8 cellular contexts compared by ENCODE assay signal in the genomic region with DNA sequence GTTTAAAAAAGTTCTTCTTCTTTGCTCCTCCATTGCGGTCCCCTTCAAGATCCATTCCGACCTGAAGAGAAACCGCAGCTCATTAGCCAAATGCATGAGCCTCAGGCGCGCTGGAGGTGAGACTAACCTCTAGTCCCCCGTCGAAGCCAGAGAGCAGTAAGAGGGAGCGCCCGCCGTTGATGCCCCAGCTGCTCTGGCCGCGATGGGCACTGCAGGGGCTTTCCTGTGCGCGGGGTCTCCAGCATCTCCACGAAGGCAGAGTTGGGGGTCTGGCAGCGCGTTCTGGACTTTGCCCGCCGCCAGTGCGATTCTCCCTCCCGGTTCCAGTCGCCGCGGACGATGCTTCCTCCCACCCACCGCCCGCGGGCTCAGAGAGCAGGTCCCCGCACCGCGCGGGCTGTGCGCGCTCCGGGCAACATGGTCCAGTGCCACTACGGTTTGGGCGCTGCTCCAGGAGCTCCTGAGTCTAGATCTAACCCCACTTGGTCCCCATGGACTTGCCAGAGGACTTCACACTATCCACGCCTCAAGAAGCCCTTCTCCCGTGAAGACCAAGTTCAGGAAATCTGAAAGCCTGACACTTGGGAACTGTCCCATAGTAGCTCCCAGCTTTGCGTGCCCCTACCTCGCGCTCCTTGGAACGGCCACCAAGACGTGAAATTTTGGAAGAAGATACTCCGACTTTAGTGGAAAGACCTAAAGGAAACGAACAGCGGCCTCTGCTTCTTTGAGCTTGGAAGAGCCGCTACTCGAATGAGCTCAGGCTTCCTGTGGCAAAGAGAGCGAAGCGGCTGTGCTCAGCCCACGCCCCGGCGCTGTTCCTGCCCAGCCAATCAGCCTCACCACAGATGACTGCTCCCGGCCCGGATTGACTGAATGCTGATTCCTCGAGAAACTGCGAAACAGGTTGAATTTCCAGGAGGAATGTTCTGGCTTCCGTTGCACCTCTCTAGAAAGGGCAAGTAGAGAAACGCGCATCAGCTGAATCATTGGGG. TPM values are rescaled to one million over a fixed set of nuclear protein-coding genes. Genes with fewer than 3 reads are reported as not detected.
DNase-seq lines count a peak whose midpoint lies in the region; ATAC-seq and TF ChIP-seq lines count a peak whose summit lies in the region.

Gene ABCB1, minus strand, starts transcription at position 755 of the 995 bp plus-strand sequence. Its CDS starts 700 bp downstream, at position 55.

- H3K4me3 Mint-ChIP-seq in osteocyte (ENCODE audit: unreplicated experiment) = peak within 1 kb of the TSS; percentile 60
- peak within 1 kb of the TSS; percentile 84 for H3K4me3 Mint-ChIP-seq in type B pancreatic cell

- peak within 1 kb of the TSS; percentile 67 to 89 (median 83) for H3K27ac ChIP-seq in Peyer's patch

- TF ChIP-seq CTCF in Peyer's patch (IDR thresholded peaks at IDR 0.05) = no peak
- TF ChIP-seq CTCF in osteocyte (IDR thresholded peaks at IDR 0.05) = no peak
- no peak for TF ChIP-seq CTCF in type B pancreatic cell (conservative IDR thresholded peaks at IDR 0.05)

- H3K27me3 ChIP-seq in Peyer's patch = no peaks in the 10 kb centered on the region

- H3K9me3 ChIP-seq in Peyer's patch = no peaks in the 10 kb centered on the region

- intact Hi-C loops in Right ventricle myocardium superior (cut with DNase I) = no loop called here

- no peaks in the 10 kb centered on the region for H3K36me3 ChIP-seq in Peyer's patch

- no peaks in the 10 kb centered on the region for H3K36me3 Mint-ChIP-seq in osteocyte (ENCODE audit: unreplicated experiment)
- H3K36me3 Mint-ChIP-seq in type B pancreatic cell = no peaks in the 10 kb centered on the region

- H3K4me1 ChIP-seq in Peyer's patch = peaks cover 0 to 21% (median 0%) of the 10 kb centered on the region in 4 donors

- H3K27ac Mint-ChIP-seq in osteocyte (ENCODE audit: unreplicated experiment) (no peak within 1 kb of the TSS), type B pancreatic cell (no peak within 1 kb of the TSS)

- DNase-seq in NCI-H748 (lab: John Stamatoyannopoulos, UW; ENCODE audit: unreplicated experiment) (peak; percentile 47), NCI-H748 treated with DMSO at 0.1 percent for 48 hours (lab: John Stamatoyannopoulos, UW) (no peak), Peyer's patch (peak; percentile 67 to 92 (median 87)), Right ventricle myocardium superior (peak; percentile 50), osteocyte (ENCODE audit: extremely low spot score, unreplicated experiment) (peak; percentile 84), type B pancreatic cell (ENCODE audit: extremely low spot score, unreplicated experiment) (peak; percentile 67)
- peak; percentile 42 for DNase-seq in activated naive CD4-positive, alpha-beta T cell treated with anti-CD3 and anti-CD28 coated beads, Interleukin-2, amount 50 U/mL, for 16 hours

- H3K4me1 Mint-ChIP-seq in osteocyte (ENCODE audit: unreplicated experiment) (peaks cover 10% of the 10 kb centered on the region), type B pancreatic cell (ENCODE audit: unreplicated experiment) (peaks cover 5% of the 10 kb centered on the region)

- peak; percentile 40 for ATAC-seq in HG02970 (IDR thresholded peaks at IDR 0.05; ENCODE audit: low FRiP score, unreplicated experiment)
- ATAC-seq in Right ventricle myocardium superior (ENCODE audit: poor library complexity) = peak; percentile 86

- H3K9me3 Mint-ChIP-seq in osteocyte (ENCODE audit: unreplicated experiment) (no peaks in the 10 kb centered on the region), type B pancreatic cell (no peaks in the 10 kb centered on the region)

- H3K27me3 Mint-ChIP-seq in osteocyte (ENCODE audit: unreplicated experiment) = peaks cover 71% of the 10 kb centered on the region
- H3K27me3 Mint-ChIP-seq in type B pancreatic cell = peaks cover 82% of the 10 kb centered on the region

- peak; percentile 89 to 94 for TF ChIP-seq POLR2A in Peyer's patch (IDR thresholded peaks at IDR 0.05)

- peak within 1 kb of the TSS; percentile 50 to 81 (median 64) for H3K4me3 ChIP-seq in Peyer's patch

RNA-seq across cellular contexts. Expression of gene ABCB1, which starts in this region (rescaled TPM):
- 100 to 1,000 TPM in 3 of 4 donors, 10 to 100 TPM in 1; 43.7 to 394 (median 285) TPM for total RNA-seq in Peyer's patch
- total RNA-seq in Right ventricle myocardium superior = 3.2 TPM
- not detected in 2 replicates for total RNA-seq in osteocyte
- 31.3 and 65.7 TPM in 2 replicates for total RNA-seq in type B pancreatic cell (ENCODE audit: low replicate concordance)

Comparison
In these comparisons a context has a peak if more than half of its experiments do, and no peak if none do; other contexts are left out.
1. Peak in DNase-seq in osteocyte; RNA of the gene not detected or under 1 TPM.